19 cellular contexts compared by ENCODE assay signal in the genomic region with DNA sequence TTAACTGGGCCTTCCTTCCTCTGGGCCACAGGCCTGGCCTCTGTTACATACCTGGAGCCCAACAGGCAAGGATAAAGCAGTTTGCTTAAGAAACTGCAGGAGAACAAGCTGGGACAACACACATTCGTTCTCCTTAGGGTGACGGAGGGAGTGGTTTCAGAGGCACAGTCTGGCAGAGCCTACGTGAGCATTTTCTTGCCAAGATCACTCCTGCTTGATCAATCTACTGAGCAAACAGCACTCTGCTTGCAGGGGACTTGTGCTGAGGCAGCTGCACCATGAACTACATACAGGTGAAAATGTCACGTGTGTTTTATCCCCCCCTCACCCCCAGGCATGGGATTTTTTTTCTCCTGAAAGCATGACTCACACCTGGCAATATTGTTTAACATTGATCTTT. TPM values are rescaled to one million over a fixed set of nuclear protein-coding genes. Genes with fewer than 3 reads are reported as not detected.
DNase-seq lines count a peak whose midpoint lies in the region; ATAC-seq and TF ChIP-seq lines count a peak whose summit lies in the region.
"Had no signal": no experiment of that assay in that cellular context is flagged by ENCODE, and none has a peak within 500 bp of the region (broad histone marks: within the 10 kb centered on the region; RNA-seq: fewer than 3 reads in every experiment).

No MANE protein-coding gene starts in this region.

- peak overlapping the region; percentile 32 for H3K27ac ChIP-seq in PC-3 (ENCODE audit: low read length)
- H3K27ac ChIP-seq in esophagus squamous epithelium = peak overlapping the region; percentile 28 to 77 (median 38)
- no peak overlapping the region for H3K27ac ChIP-seq in H9 (ENCODE audit: insufficient read length, low read depth, low read length)
- H3K27ac ChIP-seq: brain microvascular endothelial cell, KMS-11, spleen had no signal

- H3K9ac ChIP-seq in PC-3 (ENCODE audit: low read length) (no peak overlapping the region), H9 (ENCODE audit: extremely low read depth, insufficient read length, low read length) (no peak overlapping the region)
- H3K9ac ChIP-seq: KMS-11 had no signal

- no peaks in the 10 kb centered on the region for H3K9me3 Mint-ChIP-seq in nephron progenitor cell
- no peaks in the 10 kb centered on the region; a peak in 1 of 5 replicates for H3K9me3 Mint-ChIP-seq in H9
- H3K9me3 Mint-ChIP-seq: activated T-helper 17 cell treated with anti-CD3 and anti-CD28 coated beads, Interleukin-2, amount 50 U/mL, for 72 hours; dendritic cell treated with granulocyte-macrophage colony-stimulating factor and Interleukin-4, amounts not matched to agents 40 ng/mL and 50 ng/mL, for 4 days had no signal

- H3K36me3 ChIP-seq in PC-3 (ENCODE audit: low read depth, low read length) (peaks cover 85% of the 10 kb centered on the region), esophagus squamous epithelium (peaks cover 6 to 92% (median 19%) of the 10 kb centered on the region in 3 donors)
- H3K36me3 ChIP-seq: brain microvascular endothelial cell, spleen had no signal

- no peak overlapping the region for H3K56ac ChIP-seq in H9 (ENCODE audit: insufficient read length, low read depth, low read length)

- H3K4me3 ChIP-seq in PC-3 (ENCODE audit: low read length) (no peak overlapping the region), esophagus squamous epithelium (no peak overlapping the region)
- H3K4me3 ChIP-seq: spleen had no signal

- H3K4me3 Mint-ChIP-seq in nephron progenitor cell (no peak overlapping the region), H9 (no peak overlapping the region)
- H3K4me3 Mint-ChIP-seq: activated CD8-positive, alpha-beta memory T cell treated with anti-CD3 and anti-CD28 coated beads, Interleukin-2, amount 10 ng/mL, durations not matched to agents 7 days and 5 days; activated T-helper 17 cell treated with anti-CD3 and anti-CD28 coated beads, Interleukin-2, amount 50 U/mL, for 72 hours; dendritic cell treated with granulocyte-macrophage colony-stimulating factor and Interleukin-4, amounts not matched to agents 40 ng/mL and 50 ng/mL, for 4 days had no signal

- no peak overlapping the region for H3K14ac ChIP-seq in H9 (ENCODE audit: insufficient read depth, low read length)

- no peak overlapping the region for H2BK20ac ChIP-seq in H9 (ENCODE audit: low read depth, low read length, poor library complexity, severe bottlenecking)

- no peaks in the 10 kb centered on the region for H3K9me3 ChIP-seq in PC-3 (ENCODE audit: low read length)
- H3K9me3 ChIP-seq in esophagus squamous epithelium = peaks cover 0 to 5% (median 0%) of the 10 kb centered on the region in 3 donors
- H3K9me3 ChIP-seq in H9 (ENCODE audit: control insufficient read depth, low read depth, low read length) = no peaks in the 10 kb centered on the region

- intact Hi-C loops in PC-3 (cut with micrococcal nuclease) (no loop called here), esophagus squamous epithelium (cut with DNase I) (no loop called here)

- H3K36me3 Mint-ChIP-seq in nephron progenitor cell (ENCODE audit: low read depth) = no peaks in the 10 kb centered on the region
- H3K36me3 Mint-ChIP-seq in H9 (ENCODE audit: insufficient read depth in 1 of 3, low read depth in 3 of 3) = peaks cover 12 to 62% (median 34%) of the 10 kb centered on the region in 3 experiments

- no peaks in the 10 kb centered on the region for H3K23me2 ChIP-seq in H9 (ENCODE audit: insufficient read length, low read depth, low read length, poor library complexity, severe bottlenecking)

- H3K27me3 ChIP-seq in PC-3 (ENCODE audit: low read length) (no peaks in the 10 kb centered on the region), esophagus squamous epithelium (no peaks in the 10 kb centered on the region), H9 (ENCODE audit: insufficient read depth, low read length) (no peaks in the 10 kb centered on the region)
- H3K27me3 ChIP-seq: brain microvascular endothelial cell had no signal

- H3K4me1 ChIP-seq in PC-3 (ENCODE audit: insufficient read depth, low read length) (peaks cover 50% of the 10 kb centered on the region), esophagus squamous epithelium (peaks cover 0 to 58% (median 13%) of the 10 kb centered on the region in 3 donors), H9 (ENCODE audit: insufficient read depth, low read length) (no peaks in the 10 kb centered on the region; the same call in 1 of the 2 replicates)
- H3K4me1 ChIP-seq: spleen had no signal

- CTCF ChIA-PET in PC-3 (lab: Charles Lee) = no interaction called here

- H2BK15ac ChIP-seq in H9 (ENCODE audit: low read depth, low read length) = no peak overlapping the region

- H3K4me2 ChIP-seq in PC-3 (ENCODE audit: low read length) = no peak overlapping the region
- no peak overlapping the region for H3K4me2 ChIP-seq in H9 (ENCODE audit: insufficient read depth, insufficient read length, low read length)
- H3K4me2 ChIP-seq: KMS-11 had no signal

- H3K4me1 Mint-ChIP-seq in nephron progenitor cell = peaks cover 23% of the 10 kb centered on the region
- peaks cover 17% of the 10 kb centered on the region in 2 experiments for H3K4me1 Mint-ChIP-seq in H9
- H3K4me1 Mint-ChIP-seq: activated CD8-positive, alpha-beta memory T cell treated with anti-CD3 and anti-CD28 coated beads, Interleukin-2, amount 10 ng/mL, durations not matched to agents 7 days and 5 days; activated T-helper 17 cell treated with anti-CD3 and anti-CD28 coated beads, Interleukin-2, amount 50 U/mL, for 72 hours had no signal

- no peak overlapping the region for H4K91ac ChIP-seq in H9 (ENCODE audit: insufficient read length, low read depth, low read length)

- TF ChIP-seq CTCF in PC-3 (conservative IDR thresholded peaks at IDR 0.05; ENCODE audit: low read depth, low read length) (no peak), esophagus squamous epithelium (IDR thresholded peaks at IDR 0.05) (peak in 1 of 6 experiments; percentile 10), nephron progenitor cell (IDR thresholded peaks at IDR 0.05) (no peak), H9 (conservative IDR thresholded peaks at IDR 0.05) (no peak)

- H2AFZ ChIP-seq in PC-3 (ENCODE audit: low read length) = no peak overlapping the region
- no peak overlapping the region for H2AFZ ChIP-seq in H9 (ENCODE audit: low read length)

- DNase-seq in COR-L47 (lab: John Stamatoyannopoulos, UW) (peak; percentile 34), PC-3 (peak; percentile 49), esophagus squamous epithelium (lab: John Stamatoyannopoulos, UW) (no peak), nephron progenitor cell (no peak), GM19240 (ENCODE audit: insufficient read length, low spot score) (no peak), H9 (no peak), CD1c-positive myeloid dendritic cell (ENCODE audit: extremely low spot score) (no peak)
- DNase-seq: activated CD4-positive, alpha-beta T cell treated with anti-CD3 and anti-CD28 coated beads for 4 hours; activated CD8-positive, alpha-beta memory T cell treated with anti-CD3 and anti-CD28 coated beads, Interleukin-2, amount 10 ng/mL, durations not matched to agents 7 days and 5 days; brain microvascular endothelial cell; foreskin melanocyte; NCI-H1048; NCI-H2171; spleen; stimulated activated CD4-positive, alpha-beta T cell treated with anti-CD3 and anti-CD28 coated beads, Interleukin-4, amount 100 ng/mL, for 4 hours had no signal

- H4K20me1 ChIP-seq in PC-3 (ENCODE audit: low read length) = no peaks in the 10 kb centered on the region
- H4K20me1 ChIP-seq in H9 (ENCODE audit: control insufficient read depth, insufficient read depth, insufficient read length) = no peaks in the 10 kb centered on the region

- no peak overlapping the region for H3K23ac ChIP-seq in H9 (ENCODE audit: insufficient read length, low read depth, low read length)

- H3K79me2 ChIP-seq in PC-3 (ENCODE audit: low read length) (peaks cover 41% of the 10 kb centered on the region), H9 (ENCODE audit: insufficient read depth, low read length) (no peaks in the 10 kb centered on the region)

- no peaks in the 10 kb centered on the region for H3K79me1 ChIP-seq in H9 (ENCODE audit: insufficient read depth, low read depth, low read length, poor library complexity, severe bottlenecking)

- H3K4ac ChIP-seq in H9 (ENCODE audit: low read depth, low read length) = no peak overlapping the region

- H2BK12ac ChIP-seq in H9 (ENCODE audit: insufficient read length, low read depth, low read length) = no peak overlapping the region

- ATAC-seq in PC-3 (no peak), HG03135 (IDR thresholded peaks at IDR 0.05; ENCODE audit: unreplicated experiment) (no peak)
- ATAC-seq: activated CD8-positive, alpha-beta memory T cell treated with anti-CD3 and anti-CD28 coated beads, Interleukin-2, amount 10 ng/mL, durations not matched to agents 7 days and 5 days; activated T-helper 17 cell treated with anti-CD3 and anti-CD28 coated beads, Interleukin-2, amount 50 U/mL, for 72 hours had no signal

- H2BK5ac ChIP-seq in H9 (ENCODE audit: insufficient read length, low read length) = no peak overlapping the region

- no peak overlapping the region for H3T11ph ChIP-seq in H9 (ENCODE audit: low read length)

- POLR2A ChIA-PET in PC-3 (lab: Charles Lee; ENCODE audit: unreplicated experiment) = no interaction called here

- H3K27ac Mint-ChIP-seq in nephron progenitor cell (peak overlapping the region; percentile 59), H9 (no peak overlapping the region)
- H3K27ac Mint-ChIP-seq: activated CD8-positive, alpha-beta memory T cell treated with anti-CD3 and anti-CD28 coated beads, Interleukin-2, amount 10 ng/mL, durations not matched to agents 7 days and 5 days; activated T-helper 17 cell treated with anti-CD3 and anti-CD28 coated beads, Interleukin-2, amount 50 U/mL, for 72 hours; dendritic cell treated with granulocyte-macrophage colony-stimulating factor and Interleukin-4, amounts not matched to agents 40 ng/mL and 50 ng/mL, for 4 days had no signal

- no peak overlapping the region for H2AK5ac ChIP-seq in H9 (ENCODE audit: insufficient read length, low read length)

- no peak overlapping the region for H3K18ac ChIP-seq in H9 (ENCODE audit: insufficient read length, low read depth, low read length)

- H3K27me3 Mint-ChIP-seq in nephron progenitor cell (ENCODE audit: low read depth, poor library complexity) (no peaks in the 10 kb centered on the region), H9 (ENCODE audit: low read depth) (no peaks in the 10 kb centered on the region)
- H3K27me3 Mint-ChIP-seq: dendritic cell treated with granulocyte-macrophage colony-stimulating factor and Interleukin-4, amounts not matched to agents 40 ng/mL and 50 ng/mL, for 4 days had no signal

- no peak overlapping the region for H4K5ac ChIP-seq in H9 (ENCODE audit: insufficient read length, low read depth, low read length)

- no peaks in the 10 kb centered on the region for H3K9me2 ChIP-seq in PC-3 (replicated peaks; ENCODE audit: low read length)

- no peak overlapping the region for H2BK120ac ChIP-seq in H9 (ENCODE audit: low read depth, low read length, poor library complexity, severe bottlenecking)

- H3F3A ChIP-seq in PC-3 (ENCODE audit: low read length, unreplicated experiment) = peaks cover 9% of the 10 kb centered on the region

- BruUV-seq in PC-3 (replicated peaks; lab: Mats Ljungman, UMichigan) = no TSS peak

- no peak for TF ChIP-seq POLR2A in esophagus squamous epithelium (IDR thresholded peaks at IDR 0.05)

- WGBS in esophagus squamous epithelium, 2 donors = 23 to 40% methylated on average over 4 of the region's 4 CpGs
- WGBS in H9 (ENCODE audit: extremely low coverage, insufficient read length, low lambda C conversion rate) = no CpG with 5 or more reads among the region's 4 CpGs

- H4K8ac ChIP-seq in H9 (replicated peaks; ENCODE audit: insufficient read length, low read depth, low read length) = no peak overlapping the region

RNA-seq across cellular contexts. Expression of a gene that starts 57.6 kb away (rescaled TPM):
- 120 and 124 TPM in 2 replicates for total RNA-seq in PC-3 (2014; rRNA removed)
- 10 to 100 TPM; 35.7 to 95.4 (median 54.6) TPM for total RNA-seq in esophagus squamous epithelium
- 12.9 and 14.1 TPM in 2 replicates for total RNA-seq in H9 (2021)

Comparison
In these comparisons a context has a peak if more than half of its experiments do, and no peak if none do; other contexts are left out.
1. DNase-seq: peak in COR-L47 (single experiment) and PC-3 (single experiment); none in esophagus squamous epithelium (single experiment), nephron progenitor cell (single experiment), GM19240 (single experiment), H9 (single experiment) and CD1c-positive myeloid dendritic cell (single experiment).